1 cellular context compared by ENCODE assay signal in genomic region chr16:49687603-49688002, GRCh38.
TF ChIP-seq lines count a peak whose summit lies in the region.

No MANE protein-coding gene starts in this region.

TF ChIP-seq in H1, 55 proteins besides CTCF, POLR2A, EP300 and RAD21 (continued from another document):
- TF ChIP-seq, protein P1, sequence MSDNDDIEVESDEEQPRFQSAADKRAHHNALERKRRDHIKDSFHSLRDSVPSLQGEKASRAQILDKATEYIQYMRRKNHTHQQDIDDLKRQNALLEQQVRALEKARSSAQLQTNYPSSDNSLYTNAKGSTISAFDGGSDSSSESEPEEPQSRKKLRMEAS (IDR thresholded peaks at IDR 0.05) = peak; percentile 52
